ENCODE assay signal across 1 cellular context in the genomic region with DNA sequence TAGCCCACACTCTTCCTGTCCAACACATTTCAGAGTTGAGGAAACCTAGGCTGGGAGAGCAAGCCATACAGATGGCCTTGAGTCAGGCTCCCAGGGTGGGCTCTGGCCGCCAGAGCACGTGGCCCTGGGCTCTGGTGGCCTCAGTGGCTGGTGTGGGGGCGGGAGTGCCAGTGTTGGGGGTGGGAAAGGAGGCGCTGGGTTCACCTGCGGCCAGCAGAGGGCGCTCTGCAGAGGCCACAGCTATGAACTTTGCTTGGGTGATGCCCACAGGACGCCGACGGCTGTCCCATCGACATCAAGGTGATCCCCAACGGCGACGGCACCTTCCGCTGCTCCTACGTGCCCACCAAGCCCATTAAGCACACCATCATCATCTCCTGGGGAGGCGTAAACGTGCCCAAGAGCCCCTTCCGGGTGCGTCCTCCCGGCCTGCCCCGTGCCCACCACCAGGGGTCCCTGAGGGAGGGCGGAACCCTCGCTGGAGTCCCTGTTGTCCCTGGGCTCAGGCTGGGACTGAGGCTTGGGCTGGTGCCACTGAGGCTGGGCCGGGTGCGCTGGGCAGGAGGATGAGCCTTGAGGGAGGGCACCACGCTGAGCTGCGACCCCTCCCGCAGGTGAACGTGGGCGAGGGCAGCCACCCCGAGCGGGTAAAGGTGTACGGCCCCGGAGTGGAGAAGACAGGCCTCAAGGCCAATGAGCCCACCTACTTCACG.
TF ChIP-seq lines count a peak whose summit lies in the region.

No MANE protein-coding gene starts in this region.

TF ChIP-seq in K562, 482 proteins besides CTCF, POLR2A, EP300 and RAD21 (continued from another document and continues in another):
- TF ChIP-seq, protein P1, sequence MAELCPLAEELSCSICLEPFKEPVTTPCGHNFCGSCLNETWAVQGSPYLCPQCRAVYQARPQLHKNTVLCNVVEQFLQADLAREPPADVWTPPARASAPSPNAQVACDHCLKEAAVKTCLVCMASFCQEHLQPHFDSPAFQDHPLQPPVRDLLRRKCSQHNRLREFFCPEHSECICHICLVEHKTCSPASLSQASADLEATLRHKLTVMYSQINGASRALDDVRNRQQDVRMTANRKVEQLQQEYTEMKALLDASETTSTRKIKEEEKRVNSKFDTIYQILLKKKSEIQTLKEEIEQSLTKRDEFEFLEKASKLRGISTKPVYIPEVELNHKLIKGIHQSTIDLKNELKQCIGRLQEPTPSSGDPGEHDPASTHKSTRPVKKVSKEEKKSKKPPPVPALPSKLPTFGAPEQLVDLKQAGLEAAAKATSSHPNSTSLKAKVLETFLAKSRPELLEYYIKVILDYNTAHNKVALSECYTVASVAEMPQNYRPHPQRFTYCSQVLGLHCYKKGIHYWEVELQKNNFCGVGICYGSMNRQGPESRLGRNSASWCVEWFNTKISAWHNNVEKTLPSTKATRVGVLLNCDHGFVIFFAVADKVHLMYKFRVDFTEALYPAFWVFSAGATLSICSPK (IDR thresholded peaks at IDR 0.05; ENCODE audit: borderline replicate concordance), result no peak
- TF ChIP-seq HLTF (IDR thresholded peaks at IDR 0.05) (no peak), KLF1 (tag; IDR thresholded peaks at IDR 0.05) (no peak), THRAP3 (IDR thresholded peaks at IDR 0.05; ENCODE audit: borderline replicate concordance) (0 out of 2 replicates have a peak, but pooled peaks have one; percentile 47), MAFG (tag; conservative IDR thresholded peaks at IDR 0.05) (no peak), SAFB (IDR thresholded peaks at IDR 0.05; ENCODE audit: borderline replicate concordance, low read depth, low read length) (no peak), MYBL2 (IDR thresholded peaks at IDR 0.05; ENCODE audit: low read depth) (no peak), MYBL2 (CRISPR knock-in tag; IDR thresholded peaks at IDR 0.05; ENCODE audit: borderline replicate concordance) (peak; percentile 21; the same call in 1 of the 2 replicates), CCNT2 (IDR thresholded peaks at IDR 0.05; ENCODE audit: borderline replicate concordance, extremely low read depth, insufficient read length, low read depth, low read length) (peak; percentile 16), C11orf30 (IDR thresholded peaks at IDR 0.05; ENCODE audit: low read depth) (no peak), ATF1 (CRISPR knock-in tag; IDR thresholded peaks at IDR 0.05) (no peak), ATF1 (tag; IDR thresholded peaks at IDR 0.05) (no peak), RBM22 (IDR thresholded peaks at IDR 0.05; ENCODE audit: low read depth, low read length, poor library complexity, severe bottlenecking) (peak; percentile 41), FOSL1 (tag; conservative IDR thresholded peaks at IDR 0.05) (no peak), EWSR1 (IDR thresholded peaks at IDR 0.05; ENCODE audit: borderline replicate concordance, low read depth, partially characterized antibody) (no peak), DPF2 (IDR thresholded peaks at IDR 0.05) (0 out of 2 replicates have a peak, but pooled peaks have one; percentile 8), ZNF3 (CRISPR knock-in tag; IDR thresholded peaks at IDR 0.05) (no peak), SMARCB1 (IDR thresholded peaks at IDR 0.05; ENCODE audit: insufficient read length, low read depth) (no peak), ZNF165 (CRISPR knock-in tag; IDR thresholded peaks at IDR 0.05; ENCODE audit: borderline replicate concordance) (no peak), PML (IDR thresholded peaks at IDR 0.05; ENCODE audit: low read length) (no peak), NELFE (IDR thresholded peaks at IDR 0.05; ENCODE audit: insufficient read depth, insufficient read length) (no peak), ZNF75A (CRISPR knock-in tag; IDR thresholded peaks at IDR 0.05) (no peak), CHD2 (IDR thresholded peaks at IDR 0.05; ENCODE audit: low read depth, low read length) (no peak), FUS (optimal IDR thresholded peaks at IDR 0.05; ENCODE audit: low read depth, low read length) (no peak), NR2F6 (CRISPR knock-in tag; IDR thresholded peaks at IDR 0.05) (no peak), MYNN (IDR thresholded peaks at IDR 0.05) (peak; percentile 83; the same call in 1 of the 2 replicates), MYNN (CRISPR knock-in tag; IDR thresholded peaks at IDR 0.05) (no peak), MCM3 (IDR thresholded peaks at IDR 0.05) (no peak), SIRT6 (IDR thresholded peaks at IDR 0.05; ENCODE audit: low read depth, low read length) (no peak), FOXK2 (conservative IDR thresholded peaks at IDR 0.05 in 1 of 2, IDR thresholded peaks at IDR 0.05 in 1 of 2; ENCODE audit: low read depth in 2 of 2) (no peak), TBP (optimal IDR thresholded peaks at IDR 0.05; ENCODE audit: low read depth, low read length) (no peak), ZNF197 (CRISPR knock-in tag; IDR thresholded peaks at IDR 0.05; ENCODE audit: low read depth) (no peak), ZNF143 (CRISPR knock-in tag; IDR thresholded peaks at IDR 0.05) (no peak), CAMTA2 (CRISPR knock-in tag; conservative IDR thresholded peaks at IDR 0.05) (no peak), RBFOX2 (IDR thresholded peaks at IDR 0.05; ENCODE audit: low read depth, low read length) (peak; percentile 76), NFATC3 (IDR thresholded peaks at IDR 0.05) (no peak), RCOR1 (IDR thresholded peaks at IDR 0.05; ENCODE audit: borderline replicate concordance in 1 of 2, low read depth in 2 of 2, low read length in 2 of 2) (no peak), ELF4 (CRISPR knock-in tag; IDR thresholded peaks at IDR 0.05) (no peak), PHB (CRISPR knock-in tag; IDR thresholded peaks at IDR 0.05) (no peak), HEY1 (CRISPR knock-in tag; IDR thresholded peaks at IDR 0.05; ENCODE audit: borderline replicate concordance) (no peak), ZNF239 (CRISPR knock-in tag; IDR thresholded peaks at IDR 0.05) (no peak), RNF2 (IDR thresholded peaks at IDR 0.05) (no peak), ATF7 (IDR thresholded peaks at IDR 0.05) (no peak), ELF2 (CRISPR knock-in tag; IDR thresholded peaks at IDR 0.05) (no peak), FOXA1 (IDR thresholded peaks at IDR 0.05; ENCODE audit: borderline replicate concordance) (no peak)
- TF ChIP-seq, protein P2, sequence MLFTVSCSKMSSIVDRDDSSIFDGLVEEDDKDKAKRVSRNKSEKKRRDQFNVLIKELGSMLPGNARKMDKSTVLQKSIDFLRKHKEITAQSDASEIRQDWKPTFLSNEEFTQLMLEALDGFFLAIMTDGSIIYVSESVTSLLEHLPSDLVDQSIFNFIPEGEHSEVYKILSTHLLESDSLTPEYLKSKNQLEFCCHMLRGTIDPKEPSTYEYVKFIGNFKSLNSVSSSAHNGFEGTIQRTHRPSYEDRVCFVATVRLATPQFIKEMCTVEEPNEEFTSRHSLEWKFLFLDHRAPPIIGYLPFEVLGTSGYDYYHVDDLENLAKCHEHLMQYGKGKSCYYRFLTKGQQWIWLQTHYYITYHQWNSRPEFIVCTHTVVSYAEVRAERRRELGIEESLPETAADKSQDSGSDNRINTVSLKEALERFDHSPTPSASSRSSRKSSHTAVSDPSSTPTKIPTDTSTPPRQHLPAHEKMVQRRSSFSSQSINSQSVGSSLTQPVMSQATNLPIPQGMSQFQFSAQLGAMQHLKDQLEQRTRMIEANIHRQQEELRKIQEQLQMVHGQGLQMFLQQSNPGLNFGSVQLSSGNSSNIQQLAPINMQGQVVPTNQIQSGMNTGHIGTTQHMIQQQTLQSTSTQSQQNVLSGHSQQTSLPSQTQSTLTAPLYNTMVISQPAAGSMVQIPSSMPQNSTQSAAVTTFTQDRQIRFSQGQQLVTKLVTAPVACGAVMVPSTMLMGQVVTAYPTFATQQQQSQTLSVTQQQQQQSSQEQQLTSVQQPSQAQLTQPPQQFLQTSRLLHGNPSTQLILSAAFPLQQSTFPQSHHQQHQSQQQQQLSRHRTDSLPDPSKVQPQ (CRISPR knock-in tag; IDR thresholded peaks at IDR 0.05; ENCODE audit: borderline replicate concordance), result no peak
- TF ChIP-seq, protein P3, sequence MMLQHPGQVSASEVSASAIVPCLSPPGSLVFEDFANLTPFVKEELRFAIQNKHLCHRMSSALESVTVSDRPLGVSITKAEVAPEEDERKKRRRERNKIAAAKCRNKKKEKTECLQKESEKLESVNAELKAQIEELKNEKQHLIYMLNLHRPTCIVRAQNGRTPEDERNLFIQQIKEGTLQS (IDR thresholded peaks at IDR 0.05), result no peak
- TF ChIP-seq, protein P3 (CRISPR knock-in tag; conservative IDR thresholded peaks at IDR 0.05), result no peak
- TF ChIP-seq, protein P4, sequence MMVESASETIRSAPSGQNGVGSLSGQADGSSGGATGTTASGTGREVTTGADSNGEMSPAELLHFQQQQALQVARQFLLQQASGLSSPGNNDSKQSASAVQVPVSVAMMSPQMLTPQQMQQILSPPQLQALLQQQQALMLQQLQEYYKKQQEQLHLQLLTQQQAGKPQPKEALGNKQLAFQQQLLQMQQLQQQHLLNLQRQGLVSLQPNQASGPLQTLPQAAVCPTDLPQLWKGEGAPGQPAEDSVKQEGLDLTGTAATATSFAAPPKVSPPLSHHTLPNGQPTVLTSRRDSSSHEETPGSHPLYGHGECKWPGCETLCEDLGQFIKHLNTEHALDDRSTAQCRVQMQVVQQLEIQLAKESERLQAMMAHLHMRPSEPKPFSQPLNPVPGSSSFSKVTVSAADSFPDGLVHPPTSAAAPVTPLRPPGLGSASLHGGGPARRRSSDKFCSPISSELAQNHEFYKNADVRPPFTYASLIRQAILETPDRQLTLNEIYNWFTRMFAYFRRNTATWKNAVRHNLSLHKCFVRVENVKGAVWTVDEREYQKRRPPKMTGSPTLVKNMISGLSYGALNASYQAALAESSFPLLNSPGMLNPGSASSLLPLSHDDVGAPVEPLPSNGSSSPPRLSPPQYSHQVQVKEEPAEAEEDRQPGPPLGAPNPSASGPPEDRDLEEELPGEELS (CRISPR knock-in tag; IDR thresholded peaks at IDR 0.05; ENCODE audit: borderline replicate concordance), result 0 out of 2 replicates have a peak, but pooled peaks have one; percentile 58
- TF ChIP-seq, protein P5, sequence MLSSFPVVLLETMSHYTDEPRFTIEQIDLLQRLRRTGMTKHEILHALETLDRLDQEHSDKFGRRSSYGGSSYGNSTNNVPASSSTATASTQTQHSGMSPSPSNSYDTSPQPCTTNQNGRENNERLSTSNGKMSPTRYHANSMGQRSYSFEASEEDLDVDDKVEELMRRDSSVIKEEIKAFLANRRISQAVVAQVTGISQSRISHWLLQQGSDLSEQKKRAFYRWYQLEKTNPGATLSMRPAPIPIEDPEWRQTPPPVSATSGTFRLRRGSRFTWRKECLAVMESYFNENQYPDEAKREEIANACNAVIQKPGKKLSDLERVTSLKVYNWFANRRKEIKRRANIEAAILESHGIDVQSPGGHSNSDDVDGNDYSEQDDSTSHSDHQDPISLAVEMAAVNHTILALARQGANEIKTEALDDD (IDR thresholded peaks at IDR 0.05), result no peak
- TF ChIP-seq, protein P6, sequence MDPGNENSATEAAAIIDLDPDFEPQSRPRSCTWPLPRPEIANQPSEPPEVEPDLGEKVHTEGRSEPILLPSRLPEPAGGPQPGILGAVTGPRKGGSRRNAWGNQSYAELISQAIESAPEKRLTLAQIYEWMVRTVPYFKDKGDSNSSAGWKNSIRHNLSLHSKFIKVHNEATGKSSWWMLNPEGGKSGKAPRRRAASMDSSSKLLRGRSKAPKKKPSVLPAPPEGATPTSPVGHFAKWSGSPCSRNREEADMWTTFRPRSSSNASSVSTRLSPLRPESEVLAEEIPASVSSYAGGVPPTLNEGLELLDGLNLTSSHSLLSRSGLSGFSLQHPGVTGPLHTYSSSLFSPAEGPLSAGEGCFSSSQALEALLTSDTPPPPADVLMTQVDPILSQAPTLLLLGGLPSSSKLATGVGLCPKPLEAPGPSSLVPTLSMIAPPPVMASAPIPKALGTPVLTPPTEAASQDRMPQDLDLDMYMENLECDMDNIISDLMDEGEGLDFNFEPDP (CRISPR knock-in tag; IDR thresholded peaks at IDR 0.05), result no peak
- TF ChIP-seq, protein P7, sequence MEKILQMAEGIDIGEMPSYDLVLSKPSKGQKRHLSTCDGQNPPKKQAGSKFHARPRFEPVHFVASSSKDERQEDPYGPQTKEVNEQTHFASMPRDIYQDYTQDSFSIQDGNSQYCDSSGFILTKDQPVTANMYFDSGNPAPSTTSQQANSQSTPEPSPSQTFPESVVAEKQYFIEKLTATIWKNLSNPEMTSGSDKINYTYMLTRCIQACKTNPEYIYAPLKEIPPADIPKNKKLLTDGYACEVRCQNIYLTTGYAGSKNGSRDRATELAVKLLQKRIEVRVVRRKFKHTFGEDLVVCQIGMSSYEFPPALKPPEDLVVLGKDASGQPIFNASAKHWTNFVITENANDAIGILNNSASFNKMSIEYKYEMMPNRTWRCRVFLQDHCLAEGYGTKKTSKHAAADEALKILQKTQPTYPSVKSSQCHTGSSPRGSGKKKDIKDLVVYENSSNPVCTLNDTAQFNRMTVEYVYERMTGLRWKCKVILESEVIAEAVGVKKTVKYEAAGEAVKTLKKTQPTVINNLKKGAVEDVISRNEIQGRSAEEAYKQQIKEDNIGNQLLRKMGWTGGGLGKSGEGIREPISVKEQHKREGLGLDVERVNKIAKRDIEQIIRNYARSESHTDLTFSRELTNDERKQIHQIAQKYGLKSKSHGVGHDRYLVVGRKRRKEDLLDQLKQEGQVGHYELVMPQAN (IDR thresholded peaks at IDR 0.05; ENCODE audit: borderline replicate concordance), result no peak
- TF ChIP-seq, protein P8, sequence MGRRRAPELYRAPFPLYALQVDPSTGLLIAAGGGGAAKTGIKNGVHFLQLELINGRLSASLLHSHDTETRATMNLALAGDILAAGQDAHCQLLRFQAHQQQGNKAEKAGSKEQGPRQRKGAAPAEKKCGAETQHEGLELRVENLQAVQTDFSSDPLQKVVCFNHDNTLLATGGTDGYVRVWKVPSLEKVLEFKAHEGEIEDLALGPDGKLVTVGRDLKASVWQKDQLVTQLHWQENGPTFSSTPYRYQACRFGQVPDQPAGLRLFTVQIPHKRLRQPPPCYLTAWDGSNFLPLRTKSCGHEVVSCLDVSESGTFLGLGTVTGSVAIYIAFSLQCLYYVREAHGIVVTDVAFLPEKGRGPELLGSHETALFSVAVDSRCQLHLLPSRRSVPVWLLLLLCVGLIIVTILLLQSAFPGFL (CRISPR knock-in tag; IDR thresholded peaks at IDR 0.05), result no peak
- TF ChIP-seq, protein P9, sequence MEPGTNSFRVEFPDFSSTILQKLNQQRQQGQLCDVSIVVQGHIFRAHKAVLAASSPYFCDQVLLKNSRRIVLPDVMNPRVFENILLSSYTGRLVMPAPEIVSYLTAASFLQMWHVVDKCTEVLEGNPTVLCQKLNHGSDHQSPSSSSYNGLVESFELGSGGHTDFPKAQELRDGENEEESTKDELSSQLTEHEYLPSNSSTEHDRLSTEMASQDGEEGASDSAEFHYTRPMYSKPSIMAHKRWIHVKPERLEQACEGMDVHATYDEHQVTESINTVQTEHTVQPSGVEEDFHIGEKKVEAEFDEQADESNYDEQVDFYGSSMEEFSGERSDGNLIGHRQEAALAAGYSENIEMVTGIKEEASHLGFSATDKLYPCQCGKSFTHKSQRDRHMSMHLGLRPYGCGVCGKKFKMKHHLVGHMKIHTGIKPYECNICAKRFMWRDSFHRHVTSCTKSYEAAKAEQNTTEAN (CRISPR knock-in tag; IDR thresholded peaks at IDR 0.05), result no peak
